In the genomic region with DNA sequence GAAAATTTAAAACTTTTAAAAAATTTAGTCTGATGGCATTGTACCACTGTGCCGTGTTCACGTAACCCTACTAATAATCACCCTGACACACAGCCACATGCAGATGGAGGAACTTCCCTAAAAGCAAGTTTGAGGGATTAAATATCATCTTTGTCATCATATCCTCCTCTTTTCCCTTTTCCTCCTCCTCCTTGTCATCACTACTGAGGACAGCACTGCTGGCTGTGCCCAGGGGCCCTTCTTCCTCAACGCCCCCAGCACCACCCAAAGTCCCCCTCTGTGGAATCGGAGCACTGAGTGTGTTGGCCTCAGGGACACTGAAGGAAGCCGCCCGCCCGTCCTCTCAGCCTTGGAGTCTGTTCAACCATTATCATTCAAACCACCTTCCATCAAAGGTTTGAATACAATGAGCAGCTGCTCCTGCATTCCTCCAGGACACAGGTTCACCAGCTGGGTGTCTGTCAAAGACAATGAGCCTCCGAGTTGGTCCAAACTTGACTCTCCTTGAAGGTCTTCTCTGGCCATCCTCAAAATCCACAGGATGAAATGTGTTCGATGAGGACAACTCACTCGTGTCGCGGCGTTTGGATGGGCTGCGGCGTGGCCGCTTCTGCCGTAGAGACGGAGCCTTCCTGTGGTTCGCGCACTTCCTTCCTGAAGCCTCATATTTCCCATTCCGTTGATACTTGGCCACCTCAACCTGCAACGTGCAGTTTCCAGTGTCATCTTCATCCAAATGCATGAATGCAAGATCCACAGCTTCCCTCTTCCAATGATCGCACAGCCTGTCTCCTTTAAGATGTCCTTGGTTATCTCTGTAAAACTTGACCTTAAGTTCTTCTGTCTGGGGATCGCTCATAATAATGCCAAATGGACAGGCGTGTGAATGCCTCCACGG, we compare ENCODE assay signal across 1 cellular context.
TF ChIP-seq lines count a peak whose summit lies in the region.

No MANE protein-coding gene starts in this region.

TF ChIP-seq in IMR-90, 13 proteins besides CTCF, POLR2A, EP300 and RAD21:
- TF ChIP-seq CHD1 (IDR thresholded peaks at IDR 0.05; ENCODE audit: low read depth, low read length) (no peak), SMC3 (IDR thresholded peaks at IDR 0.05; ENCODE audit: low read depth, low read length) (no peak), BHLHE40 (IDR thresholded peaks at IDR 0.05; ENCODE audit: low read depth, low read length) (no peak), NFE2L2 (IDR thresholded peaks at IDR 0.05; ENCODE audit: low read depth, low read length) (no peak), MXI1 (IDR thresholded peaks at IDR 0.05; ENCODE audit: borderline replicate concordance, low read depth, low read length) (no peak), FOS (IDR thresholded peaks at IDR 0.05; ENCODE audit: low read depth, low read length) (no peak), MAFK (IDR thresholded peaks at IDR 0.05; ENCODE audit: low read depth, low read length) (no peak), MAZ (IDR thresholded peaks at IDR 0.05; ENCODE audit: borderline replicate concordance, low read depth, low read length) (no peak), RFX5 (IDR thresholded peaks at IDR 0.05; ENCODE audit: low read depth, low read length) (no peak), CEBPB (IDR thresholded peaks at IDR 0.05; ENCODE audit: low read depth, low read length) (no peak), RCOR1 (IDR thresholded peaks at IDR 0.05; ENCODE audit: insufficient replicate concordance, low read length) (no peak)
- TF ChIP-seq, protein P1, sequence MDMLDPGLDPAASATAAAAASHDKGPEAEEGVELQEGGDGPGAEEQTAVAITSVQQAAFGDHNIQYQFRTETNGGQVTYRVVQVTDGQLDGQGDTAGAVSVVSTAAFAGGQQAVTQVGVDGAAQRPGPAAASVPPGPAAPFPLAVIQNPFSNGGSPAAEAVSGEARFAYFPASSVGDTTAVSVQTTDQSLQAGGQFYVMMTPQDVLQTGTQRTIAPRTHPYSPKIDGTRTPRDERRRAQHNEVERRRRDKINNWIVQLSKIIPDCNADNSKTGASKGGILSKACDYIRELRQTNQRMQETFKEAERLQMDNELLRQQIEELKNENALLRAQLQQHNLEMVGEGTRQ (IDR thresholded peaks at IDR 0.05; ENCODE audit: low read depth, low read length) = no peak
- TF ChIP-seq, protein P2, sequence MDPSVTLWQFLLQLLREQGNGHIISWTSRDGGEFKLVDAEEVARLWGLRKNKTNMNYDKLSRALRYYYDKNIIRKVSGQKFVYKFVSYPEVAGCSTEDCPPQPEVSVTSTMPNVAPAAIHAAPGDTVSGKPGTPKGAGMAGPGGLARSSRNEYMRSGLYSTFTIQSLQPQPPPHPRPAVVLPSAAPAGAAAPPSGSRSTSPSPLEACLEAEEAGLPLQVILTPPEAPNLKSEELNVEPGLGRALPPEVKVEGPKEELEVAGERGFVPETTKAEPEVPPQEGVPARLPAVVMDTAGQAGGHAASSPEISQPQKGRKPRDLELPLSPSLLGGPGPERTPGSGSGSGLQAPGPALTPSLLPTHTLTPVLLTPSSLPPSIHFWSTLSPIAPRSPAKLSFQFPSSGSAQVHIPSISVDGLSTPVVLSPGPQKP (IDR thresholded peaks at IDR 0.05; ENCODE audit: borderline replicate concordance, low read depth, low read length) = no peak
